ENCODE assay signal across 1 cellular context in the genomic region with DNA sequence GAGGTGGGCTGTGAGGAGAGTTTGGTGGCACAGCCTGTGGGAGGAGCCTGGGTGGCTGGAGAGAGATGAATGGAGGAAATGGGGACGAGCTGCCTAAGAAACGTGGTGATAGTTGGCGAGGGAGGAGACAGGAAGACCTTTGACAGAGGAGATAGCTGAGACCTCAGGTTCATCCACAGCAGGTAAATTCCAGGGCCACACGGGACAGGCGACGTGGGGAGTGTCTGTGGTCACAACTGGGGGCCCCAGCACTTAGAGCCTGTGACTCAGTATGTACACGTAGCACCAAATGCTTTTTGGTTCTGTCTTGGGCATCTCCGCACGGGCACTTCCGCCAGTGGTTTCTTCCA.
TF ChIP-seq lines count a peak whose summit lies in the region.

No MANE protein-coding gene starts in this region.

TF ChIP-seq in GM23338, 12 proteins besides CTCF, POLR2A, EP300 and RAD21:
- TF ChIP-seq, protein P1, sequence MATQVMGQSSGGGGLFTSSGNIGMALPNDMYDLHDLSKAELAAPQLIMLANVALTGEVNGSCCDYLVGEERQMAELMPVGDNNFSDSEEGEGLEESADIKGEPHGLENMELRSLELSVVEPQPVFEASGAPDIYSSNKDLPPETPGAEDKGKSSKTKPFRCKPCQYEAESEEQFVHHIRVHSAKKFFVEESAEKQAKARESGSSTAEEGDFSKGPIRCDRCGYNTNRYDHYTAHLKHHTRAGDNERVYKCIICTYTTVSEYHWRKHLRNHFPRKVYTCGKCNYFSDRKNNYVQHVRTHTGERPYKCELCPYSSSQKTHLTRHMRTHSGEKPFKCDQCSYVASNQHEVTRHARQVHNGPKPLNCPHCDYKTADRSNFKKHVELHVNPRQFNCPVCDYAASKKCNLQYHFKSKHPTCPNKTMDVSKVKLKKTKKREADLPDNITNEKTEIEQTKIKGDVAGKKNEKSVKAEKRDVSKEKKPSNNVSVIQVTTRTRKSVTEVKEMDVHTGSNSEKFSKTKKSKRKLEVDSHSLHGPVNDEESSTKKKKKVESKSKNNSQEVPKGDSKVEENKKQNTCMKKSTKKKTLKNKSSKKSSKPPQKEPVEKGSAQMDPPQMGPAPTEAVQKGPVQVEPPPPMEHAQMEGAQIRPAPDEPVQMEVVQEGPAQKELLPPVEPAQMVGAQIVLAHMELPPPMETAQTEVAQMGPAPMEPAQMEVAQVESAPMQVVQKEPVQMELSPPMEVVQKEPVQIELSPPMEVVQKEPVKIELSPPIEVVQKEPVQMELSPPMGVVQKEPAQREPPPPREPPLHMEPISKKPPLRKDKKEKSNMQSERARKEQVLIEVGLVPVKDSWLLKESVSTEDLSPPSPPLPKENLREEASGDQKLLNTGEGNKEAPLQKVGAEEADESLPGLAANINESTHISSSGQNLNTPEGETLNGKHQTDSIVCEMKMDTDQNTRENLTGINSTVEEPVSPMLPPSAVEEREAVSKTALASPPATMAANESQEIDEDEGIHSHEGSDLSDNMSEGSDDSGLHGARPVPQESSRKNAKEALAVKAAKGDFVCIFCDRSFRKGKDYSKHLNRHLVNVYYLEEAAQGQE (IDR thresholded peaks at IDR 0.05; ENCODE audit: unreplicated experiment) = no peak
- TF ChIP-seq STAT1 (IDR thresholded peaks at IDR 0.05; ENCODE audit: unreplicated experiment) = no peak
- no peak for TF ChIP-seq CREB1 (CRISPR knock-in tag; IDR thresholded peaks at IDR 0.05; ENCODE audit: low read depth)
- no peak for TF ChIP-seq EZH2 (IDR thresholded peaks at IDR 0.05; ENCODE audit: low read depth, unreplicated experiment)
- no peak for TF ChIP-seq JUNB (IDR thresholded peaks at IDR 0.05; ENCODE audit: unreplicated experiment)
- TF ChIP-seq, protein P2, sequence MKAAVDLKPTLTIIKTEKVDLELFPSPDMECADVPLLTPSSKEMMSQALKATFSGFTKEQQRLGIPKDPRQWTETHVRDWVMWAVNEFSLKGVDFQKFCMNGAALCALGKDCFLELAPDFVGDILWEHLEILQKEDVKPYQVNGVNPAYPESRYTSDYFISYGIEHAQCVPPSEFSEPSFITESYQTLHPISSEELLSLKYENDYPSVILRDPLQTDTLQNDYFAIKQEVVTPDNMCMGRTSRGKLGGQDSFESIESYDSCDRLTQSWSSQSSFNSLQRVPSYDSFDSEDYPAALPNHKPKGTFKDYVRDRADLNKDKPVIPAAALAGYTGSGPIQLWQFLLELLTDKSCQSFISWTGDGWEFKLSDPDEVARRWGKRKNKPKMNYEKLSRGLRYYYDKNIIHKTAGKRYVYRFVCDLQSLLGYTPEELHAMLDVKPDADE (IDR thresholded peaks at IDR 0.05) = no peak
